In the genomic region with DNA sequence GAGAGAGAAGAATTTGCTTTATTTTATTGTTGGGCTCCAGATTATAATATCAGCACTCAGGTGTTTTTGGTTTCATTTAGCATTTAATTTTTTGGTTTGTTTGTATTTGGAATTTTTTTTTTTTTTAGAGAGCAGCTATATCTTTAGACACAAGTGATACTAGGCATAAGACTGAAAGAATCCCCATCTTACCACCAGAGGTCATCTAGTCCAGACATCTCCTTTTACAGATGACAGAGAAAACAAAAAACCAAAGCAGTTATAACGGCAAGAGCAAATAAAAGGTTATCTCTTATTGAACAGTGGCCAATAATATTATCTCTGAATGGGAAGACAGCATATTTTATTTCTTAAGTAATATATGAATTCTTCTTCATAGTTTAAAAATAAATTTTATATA, we compare ENCODE assay signal across 1 cellular context.
TF ChIP-seq lines count a peak whose summit lies in the region.

No MANE protein-coding gene starts in this region.

TF ChIP-seq in GM23338, 12 proteins besides CTCF, POLR2A, EP300 and RAD21 (continued from another document):
- TF ChIP-seq ZNF462 (CRISPR knock-in tag; IDR thresholded peaks at IDR 0.05) (no peak), EZH2 (IDR thresholded peaks at IDR 0.05; ENCODE audit: low read depth, unreplicated experiment) (no peak), CREB1 (CRISPR knock-in tag; IDR thresholded peaks at IDR 0.05; ENCODE audit: low read depth) (no peak)
